ENCODE assay signal across 1 cellular context in the genomic region with DNA sequence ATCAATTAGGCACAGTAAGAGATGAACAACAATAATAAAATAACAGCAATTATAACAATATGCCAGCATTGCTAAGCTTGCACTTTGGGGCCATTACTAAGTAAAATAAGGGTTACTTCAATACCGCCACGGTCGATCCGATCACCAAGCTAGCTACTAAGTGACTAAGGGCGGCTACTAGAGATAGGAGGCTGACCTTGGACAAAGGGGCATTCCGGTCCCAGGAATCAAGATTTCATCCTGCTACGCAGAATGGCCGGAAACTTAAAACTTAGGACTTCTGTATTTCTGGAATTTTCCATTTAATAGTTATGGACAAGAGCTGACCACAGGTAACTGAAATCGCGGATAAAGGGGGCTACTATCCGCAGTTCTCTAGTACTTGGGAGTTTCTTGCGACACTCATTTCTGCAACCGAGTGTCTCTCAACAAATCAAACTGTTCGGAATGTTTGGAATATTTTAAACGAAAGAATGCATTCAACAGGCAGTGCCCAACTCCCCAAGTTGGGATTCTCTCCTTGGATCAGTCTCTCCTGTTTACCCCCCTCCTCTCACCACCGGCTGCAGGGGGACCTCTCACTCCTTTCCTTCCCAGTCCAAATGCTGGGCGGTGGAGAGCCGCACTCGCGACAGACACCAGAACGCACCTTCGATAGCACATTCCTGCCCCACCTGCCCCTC.
TF ChIP-seq lines count a peak whose summit lies in the region.

No MANE protein-coding gene starts in this region.

TF ChIP-seq in H1, 55 proteins besides CTCF, POLR2A, EP300 and RAD21:
- no peak for TF ChIP-seq NRF1 (IDR thresholded peaks at IDR 0.05; ENCODE audit: low read depth, low read length)
- no peak for TF ChIP-seq BRCA1 (IDR thresholded peaks at IDR 0.05; ENCODE audit: low read depth, low read length)
- no peak for TF ChIP-seq KDM1A (IDR thresholded peaks at IDR 0.05; ENCODE audit: borderline replicate concordance, low read length)
- TF ChIP-seq, protein P1, sequence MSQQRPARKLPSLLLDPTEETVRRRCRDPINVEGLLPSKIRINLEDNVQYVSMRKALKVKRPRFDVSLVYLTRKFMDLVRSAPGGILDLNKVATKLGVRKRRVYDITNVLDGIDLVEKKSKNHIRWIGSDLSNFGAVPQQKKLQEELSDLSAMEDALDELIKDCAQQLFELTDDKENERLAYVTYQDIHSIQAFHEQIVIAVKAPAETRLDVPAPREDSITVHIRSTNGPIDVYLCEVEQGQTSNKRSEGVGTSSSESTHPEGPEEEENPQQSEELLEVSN (IDR thresholded peaks at IDR 0.05): no peak
- no peak for TF ChIP-seq TBP (IDR thresholded peaks at IDR 0.05; ENCODE audit: low read depth, low read length)
- TF ChIP-seq POU5F1 (IDR thresholded peaks at IDR 0.05; ENCODE audit: low read depth, low read length): no peak
- no peak for TF ChIP-seq NANOG (IDR thresholded peaks at IDR 0.05; ENCODE audit: insufficient read depth, low read depth, low read length, poor library complexity, severe bottlenecking)
- no peak for TF ChIP-seq ASH2L (IDR thresholded peaks at IDR 0.05; ENCODE audit: low read length)
- TF ChIP-seq CEBPB (IDR thresholded peaks at IDR 0.05; ENCODE audit: low read depth, low read length): no peak
- no peak for TF ChIP-seq CREB1 (IDR thresholded peaks at IDR 0.05)
- TF ChIP-seq FOSL1 (IDR thresholded peaks at IDR 0.05; ENCODE audit: insufficient read depth, low read depth, low read length): no peak
- no peak for TF ChIP-seq RXRA (IDR thresholded peaks at IDR 0.05; ENCODE audit: insufficient read depth, low read depth, low read length)
- TF ChIP-seq TAF1 (IDR thresholded peaks at IDR 0.05; ENCODE audit: low read depth, low read length): no peak
- TF ChIP-seq SUZ12 (IDR thresholded peaks at IDR 0.05; ENCODE audit: low read length): no peak
- TF ChIP-seq CBX8 (IDR thresholded peaks at IDR 0.05; ENCODE audit: borderline replicate concordance, low read depth, low read length): no peak
- no peak for TF ChIP-seq TEAD4 (IDR thresholded peaks at IDR 0.05; ENCODE audit: low read depth, low read length)
TF ChIP-seq in H1: peak in this region for 0.
